Comparison of ENCODE assay signal across 8 cellular contexts in the genomic region with DNA sequence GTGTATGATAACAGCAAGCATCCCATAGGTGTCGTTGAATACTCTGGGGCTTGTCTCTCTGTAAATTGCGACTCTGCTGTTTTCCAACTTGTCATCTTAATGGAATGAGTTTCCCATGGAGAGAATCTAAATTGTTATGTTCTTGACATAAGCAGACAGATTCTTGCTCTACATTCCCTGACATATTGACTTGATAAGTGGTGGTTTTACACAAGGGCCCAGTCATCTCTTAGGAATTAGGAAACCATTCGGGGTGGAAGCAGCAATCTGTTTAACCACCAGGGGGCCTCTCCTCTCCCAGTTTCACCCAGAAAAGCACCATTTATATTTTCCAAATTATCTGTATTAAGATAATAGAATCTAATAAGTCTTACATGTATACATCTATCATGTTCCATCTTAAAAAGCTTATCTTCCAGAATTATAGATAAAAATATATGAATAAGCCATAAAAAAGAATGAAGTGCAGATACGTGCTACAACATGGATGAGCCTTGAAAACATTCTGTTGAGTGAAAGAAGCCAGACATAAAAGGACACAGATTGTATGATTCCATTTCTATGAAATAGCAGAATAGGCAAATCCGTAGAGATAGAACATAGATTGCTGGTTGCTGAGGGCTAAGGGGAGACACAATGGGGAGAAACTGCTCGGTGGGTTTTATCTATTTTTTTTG. TPM values are rescaled to one million over a fixed set of nuclear protein-coding genes. Genes with fewer than 3 reads are reported as not detected.
DNase-seq lines count a peak whose midpoint lies in the region; ATAC-seq and TF ChIP-seq lines count a peak whose summit lies in the region.

No MANE protein-coding gene starts in this region.

- H3K27me3 ChIP-seq in cardiac muscle cell: no peaks in the 10 kb centered on the region

- H3K9me3 Mint-ChIP-seq in activated CD4-positive, alpha-beta T cell treated with anti-CD3 and anti-CD28 coated beads, Interleukin-2, amount 10 ng/mL, durations not matched to agents 7 days and 5 days: no peaks in the 10 kb centered on the region
- H3K9me3 Mint-ChIP-seq in glutamatergic neuron (ENCODE audit: unreplicated experiment): no peaks in the 10 kb centered on the region

- H3K4me3 ChIP-seq in cardiac muscle cell (no peak overlapping the region), retinal pigment epithelial cell (ENCODE audit: low read length) (no peak overlapping the region)

- peaks cover 58% of the 10 kb centered on the region for H3K36me3 Mint-ChIP-seq in activated CD4-positive, alpha-beta T cell treated with anti-CD3 and anti-CD28 coated beads, Interleukin-2, amount 10 ng/mL, durations not matched to agents 7 days and 5 days (ENCODE audit: low read depth)
- H3K36me3 Mint-ChIP-seq in glutamatergic neuron (ENCODE audit: unreplicated experiment): no peaks in the 10 kb centered on the region

- peaks cover 15% of the 10 kb centered on the region for H3K4me1 ChIP-seq in cardiac muscle cell (ENCODE audit: low read depth)

- TF ChIP-seq CTCF in cardiac muscle cell (IDR thresholded peaks at IDR 0.05; ENCODE audit: low read depth, low read length) (peak; percentile 92), glutamatergic neuron (IDR thresholded peaks at IDR 0.05; ENCODE audit: partially characterized antibody, unreplicated experiment) (peak; percentile 82), retinal pigment epithelial cell (conservative IDR thresholded peaks at IDR 0.05; ENCODE audit: low read depth, low read length) (peak; percentile 92)

- H3K4me3 Mint-ChIP-seq in activated CD4-positive, alpha-beta T cell treated with anti-CD3 and anti-CD28 coated beads, Interleukin-2, amount 10 ng/mL, durations not matched to agents 7 days and 5 days: no peak overlapping the region
- no peak overlapping the region for H3K4me3 Mint-ChIP-seq in glutamatergic neuron (ENCODE audit: unreplicated experiment)

- peaks cover 3% of the 10 kb centered on the region for H3K4me1 Mint-ChIP-seq in activated CD4-positive, alpha-beta T cell treated with anti-CD3 and anti-CD28 coated beads, Interleukin-2, amount 10 ng/mL, durations not matched to agents 7 days and 5 days
- H3K4me1 Mint-ChIP-seq in glutamatergic neuron (ENCODE audit: low read depth, unreplicated experiment): peaks cover 6% of the 10 kb centered on the region

- H3K27ac ChIP-seq in cardiac muscle cell: peak overlapping the region; percentile 33

- intact Hi-C loops in cardiac septum (cut with DNase I): no loop called here

- DNase-seq in cardiac muscle cell (ENCODE audit: low read depth in 1 of 2, low spot score in 1 of 2) (peak; percentile 65 to 95), cardiac septum (ENCODE audit: low spot score) (no peak), NCI-H1105 (lab: John Stamatoyannopoulos, UW) (peak; percentile 36), glutamatergic neuron (peak; percentile 38), retinal pigment epithelial cell (ENCODE audit: low read depth) (peak; percentile 68)
- DNase-seq in activated CD4-positive, alpha-beta T cell treated with anti-CD3 and anti-CD28 coated beads, Interleukin-2, amount 10 ng/mL, durations not matched to agents 7 days and 5 days: peak; percentile 33

- peaks cover 44% of the 10 kb centered on the region for H3K36me3 ChIP-seq in cardiac muscle cell

- no peak for ATAC-seq in HG02763 (IDR thresholded peaks at IDR 0.05; ENCODE audit: unreplicated experiment)
- no peak for ATAC-seq in HG02798 (IDR thresholded peaks at IDR 0.05; ENCODE audit: poor library complexity, unreplicated experiment)

- H3K9me3 ChIP-seq in cardiac muscle cell (ENCODE audit: low read depth): no peaks in the 10 kb centered on the region

- POLR2A ChIA-PET in activated CD4-positive, alpha-beta T cell treated with anti-CD3 and anti-CD28 coated beads, Interleukin-2, amount 10 ng/mL, durations not matched to agents 7 days and 5 days (lab: Charles Lee): no interaction called here

- no peaks in the 10 kb centered on the region for H3K27me3 Mint-ChIP-seq in activated CD4-positive, alpha-beta T cell treated with anti-CD3 and anti-CD28 coated beads, Interleukin-2, amount 10 ng/mL, durations not matched to agents 7 days and 5 days
- peaks cover 2% of the 10 kb centered on the region for H3K27me3 Mint-ChIP-seq in glutamatergic neuron (ENCODE audit: unreplicated experiment)

- CTCF ChIA-PET in activated CD4-positive, alpha-beta T cell treated with anti-CD3 and anti-CD28 coated beads, Interleukin-2, amount 10 ng/mL, durations not matched to agents 7 days and 5 days (lab: Charles Lee): interaction anchor here (2.2 kb wide), 1 partner anchor 10 kb away, joined by 8 read pairs; no protein-coding TSS in a partner anchor

- no peak overlapping the region for H3K27ac Mint-ChIP-seq in activated CD4-positive, alpha-beta T cell treated with anti-CD3 and anti-CD28 coated beads, Interleukin-2, amount 10 ng/mL, durations not matched to agents 7 days and 5 days
- peak overlapping the region; percentile 38 for H3K27ac Mint-ChIP-seq in glutamatergic neuron (ENCODE audit: unreplicated experiment)

RNA-seq across cellular contexts. Expression of a gene that starts 23.1 kb away (rescaled TPM):
- total RNA-seq in cardiac muscle cell (5.8 and 7.8 TPM in 2 replicates), cardiac septum (3.8 TPM), glutamatergic neuron (ENCODE audit: unreplicated experiment) (2.6 TPM)
- polyA plus RNA-seq in cardiac muscle cell: 12.1 and 13.3 TPM in 2 replicates
- 1 to 10 TPM; 2.5 to 3.0 TPM for total RNA-seq in activated CD4-positive, alpha-beta T cell treated with anti-CD3 and anti-CD28 coated beads, Interleukin-2, amount 10 ng/mL, durations not matched to agents 7 days and 5 days

RNA-seq across cellular contexts. Expression of a gene that starts 23.3 kb away (rescaled TPM):
- total RNA-seq in cardiac muscle cell (150 and 201 TPM in 2 replicates), cardiac septum (94.9 TPM), glutamatergic neuron (ENCODE audit: unreplicated experiment) (156 TPM)
- polyA plus RNA-seq in cardiac muscle cell: 208 and 259 TPM in 2 replicates
- total RNA-seq in activated CD4-positive, alpha-beta T cell treated with anti-CD3 and anti-CD28 coated beads, Interleukin-2, amount 10 ng/mL, durations not matched to agents 7 days and 5 days: 100 to 1,000 TPM; 154 to 176 TPM

RNA-seq across cellular contexts. Expression of a gene that starts 59.2 kb away (rescaled TPM):
- total RNA-seq in cardiac muscle cell: 0.63 and 1.1 TPM in 2 replicates
- polyA plus RNA-seq in cardiac muscle cell: 0.34 TPM in 1 of 2 replicates, not detected in the other
- total RNA-seq in cardiac septum: not detected
- not detected for total RNA-seq in activated CD4-positive, alpha-beta T cell treated with anti-CD3 and anti-CD28 coated beads, Interleukin-2, amount 10 ng/mL, durations not matched to agents 7 days and 5 days
- total RNA-seq in glutamatergic neuron (ENCODE audit: unreplicated experiment): not detected
